Comparison of ENCODE assay signal across 1 cellular context in the genomic region with DNA sequence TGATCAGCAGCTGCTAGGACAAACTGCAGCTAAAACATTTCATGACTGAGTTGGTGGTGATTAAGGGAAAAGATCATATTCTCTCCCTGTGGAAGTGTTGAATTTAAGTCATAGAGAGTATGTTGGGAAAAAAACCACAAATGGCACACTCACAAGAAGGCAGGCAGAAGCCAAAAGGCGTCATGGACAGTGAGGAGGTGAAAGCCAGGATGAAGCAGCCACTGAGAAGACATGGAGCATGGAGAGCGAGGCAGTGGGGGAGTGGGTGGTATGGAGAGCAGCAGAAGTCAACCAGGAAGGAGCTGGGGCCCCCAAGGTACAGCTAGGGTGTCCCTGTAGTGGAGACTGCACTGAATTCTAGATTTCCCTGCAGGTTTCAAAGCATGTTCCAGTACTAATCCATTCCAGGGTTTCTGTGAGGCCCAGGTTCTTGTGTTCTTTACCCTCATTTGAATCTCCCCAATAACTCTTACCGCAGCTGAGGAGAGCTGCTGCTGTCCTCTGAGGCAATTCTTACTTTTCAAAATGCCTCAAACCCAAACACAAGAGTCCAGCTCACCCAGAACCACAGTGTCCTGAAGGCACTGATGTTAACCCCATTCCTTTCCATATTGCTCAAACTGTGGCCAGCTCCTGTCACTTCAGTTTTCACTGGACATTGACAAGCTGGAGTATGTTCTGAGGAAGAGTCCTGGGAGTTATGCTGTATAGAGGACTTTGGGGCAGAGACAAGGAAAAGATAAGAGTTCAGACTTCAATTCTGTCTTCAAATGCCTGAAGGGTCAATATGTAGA.
TF ChIP-seq lines count a peak whose summit lies in the region.

No MANE protein-coding gene starts in this region.

TF ChIP-seq in GM12878, 131 proteins besides CTCF, POLR2A, EP300 and RAD21 (continued from another document and continues in another):
- 0 out of 2 replicates have a peak, but pooled peaks have one; percentile 45 for TF ChIP-seq TCF12 (IDR thresholded peaks at IDR 0.05; ENCODE audit: low read depth, low read length)
- no peak for TF ChIP-seq E2F8 (IDR thresholded peaks at IDR 0.05; ENCODE audit: low read depth, partially characterized antibody)
- 0 out of 2 replicates have a peak, but pooled peaks have one; percentile 22 for TF ChIP-seq YY1 (IDR thresholded peaks at IDR 0.05; ENCODE audit: low read depth, low read length)
- no peak for TF ChIP-seq FOS (IDR thresholded peaks at IDR 0.05; ENCODE audit: borderline replicate concordance, extremely low read depth, insufficient read length)
- no peak for TF ChIP-seq CREM (IDR thresholded peaks at IDR 0.05; ENCODE audit: low read depth)
- no peak for TF ChIP-seq E4F1 (IDR thresholded peaks at IDR 0.05; ENCODE audit: borderline replicate concordance, partially characterized antibody)
- 0 out of 2 replicates have a peak, but pooled peaks have one; percentile 33 for TF ChIP-seq HDGF (IDR thresholded peaks at IDR 0.05)
- TF ChIP-seq IKZF2 (IDR thresholded peaks at IDR 0.05), result peak; percentile 37 to 62
- no peak for TF ChIP-seq NR2C1 (IDR thresholded peaks at IDR 0.05)
- TF ChIP-seq BHLHE40 (IDR thresholded peaks at IDR 0.05; ENCODE audit: borderline replicate concordance in 1 of 2, low read depth in 2 of 2, low read length in 1 of 2), result peak; percentile 19 to 30; a peak in 2 of 4 replicates
- TF ChIP-seq NFXL1 (IDR thresholded peaks at IDR 0.05; ENCODE audit: borderline replicate concordance), result no peak
- TF ChIP-seq, protein P1, sequence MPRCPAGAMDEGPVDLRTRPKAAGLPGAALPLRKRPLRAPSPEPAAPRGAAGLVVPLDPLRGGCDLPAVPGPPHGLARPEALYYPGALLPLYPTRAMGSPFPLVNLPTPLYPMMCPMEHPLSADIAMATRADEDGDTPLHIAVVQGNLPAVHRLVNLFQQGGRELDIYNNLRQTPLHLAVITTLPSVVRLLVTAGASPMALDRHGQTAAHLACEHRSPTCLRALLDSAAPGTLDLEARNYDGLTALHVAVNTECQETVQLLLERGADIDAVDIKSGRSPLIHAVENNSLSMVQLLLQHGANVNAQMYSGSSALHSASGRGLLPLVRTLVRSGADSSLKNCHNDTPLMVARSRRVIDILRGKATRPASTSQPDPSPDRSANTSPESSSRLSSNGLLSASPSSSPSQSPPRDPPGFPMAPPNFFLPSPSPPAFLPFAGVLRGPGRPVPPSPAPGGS (IDR thresholded peaks at IDR 0.05; ENCODE audit: borderline replicate concordance, insufficient read depth, low read depth, low read length, poor library complexity, severe bottlenecking), result no peak
- peak; percentile 48; the same call in 1 of the 2 replicates for TF ChIP-seq MTA3 (IDR thresholded peaks at IDR 0.05; ENCODE audit: borderline replicate concordance, low read length)
- TF ChIP-seq FOXM1 (IDR thresholded peaks at IDR 0.05; ENCODE audit: low read depth, low read length), result no peak
- peak; percentile 83; the same call in 1 of the 2 replicates for TF ChIP-seq ZSCAN29 (IDR thresholded peaks at IDR 0.05)
- no peak for TF ChIP-seq JUND (IDR thresholded peaks at IDR 0.05; ENCODE audit: low read depth, low read length)
- TF ChIP-seq ZNF24 (IDR thresholded peaks at IDR 0.05), result no peak
- TF ChIP-seq, protein P2, sequence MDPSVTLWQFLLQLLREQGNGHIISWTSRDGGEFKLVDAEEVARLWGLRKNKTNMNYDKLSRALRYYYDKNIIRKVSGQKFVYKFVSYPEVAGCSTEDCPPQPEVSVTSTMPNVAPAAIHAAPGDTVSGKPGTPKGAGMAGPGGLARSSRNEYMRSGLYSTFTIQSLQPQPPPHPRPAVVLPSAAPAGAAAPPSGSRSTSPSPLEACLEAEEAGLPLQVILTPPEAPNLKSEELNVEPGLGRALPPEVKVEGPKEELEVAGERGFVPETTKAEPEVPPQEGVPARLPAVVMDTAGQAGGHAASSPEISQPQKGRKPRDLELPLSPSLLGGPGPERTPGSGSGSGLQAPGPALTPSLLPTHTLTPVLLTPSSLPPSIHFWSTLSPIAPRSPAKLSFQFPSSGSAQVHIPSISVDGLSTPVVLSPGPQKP (IDR thresholded peaks at IDR 0.05; ENCODE audit: low read depth, low read length), result no peak
- TF ChIP-seq USF1 (IDR thresholded peaks at IDR 0.05; ENCODE audit: borderline replicate concordance, extremely low read length, insufficient read depth, low read depth, low read length), result no peak
- TF ChIP-seq DPF2 (IDR thresholded peaks at IDR 0.05), result no peak
- peak; percentile 41 for TF ChIP-seq CBFB (IDR thresholded peaks at IDR 0.05; ENCODE audit: low read depth)
- TF ChIP-seq NR2C2 (IDR thresholded peaks at IDR 0.05; ENCODE audit: borderline replicate concordance, control insufficient read depth, insufficient read length, low read depth), result no peak
- TF ChIP-seq EZH2 (IDR thresholded peaks at IDR 0.05; ENCODE audit: borderline replicate concordance, control insufficient read depth, low read depth, low read length), result no peak
- TF ChIP-seq MXI1 (IDR thresholded peaks at IDR 0.05; ENCODE audit: low read depth, low read length), result no peak
- no peak for TF ChIP-seq SUPT20H (IDR thresholded peaks at IDR 0.05; ENCODE audit: borderline replicate concordance, control insufficient read depth, low read depth, low read length)
- TF ChIP-seq, protein P3, sequence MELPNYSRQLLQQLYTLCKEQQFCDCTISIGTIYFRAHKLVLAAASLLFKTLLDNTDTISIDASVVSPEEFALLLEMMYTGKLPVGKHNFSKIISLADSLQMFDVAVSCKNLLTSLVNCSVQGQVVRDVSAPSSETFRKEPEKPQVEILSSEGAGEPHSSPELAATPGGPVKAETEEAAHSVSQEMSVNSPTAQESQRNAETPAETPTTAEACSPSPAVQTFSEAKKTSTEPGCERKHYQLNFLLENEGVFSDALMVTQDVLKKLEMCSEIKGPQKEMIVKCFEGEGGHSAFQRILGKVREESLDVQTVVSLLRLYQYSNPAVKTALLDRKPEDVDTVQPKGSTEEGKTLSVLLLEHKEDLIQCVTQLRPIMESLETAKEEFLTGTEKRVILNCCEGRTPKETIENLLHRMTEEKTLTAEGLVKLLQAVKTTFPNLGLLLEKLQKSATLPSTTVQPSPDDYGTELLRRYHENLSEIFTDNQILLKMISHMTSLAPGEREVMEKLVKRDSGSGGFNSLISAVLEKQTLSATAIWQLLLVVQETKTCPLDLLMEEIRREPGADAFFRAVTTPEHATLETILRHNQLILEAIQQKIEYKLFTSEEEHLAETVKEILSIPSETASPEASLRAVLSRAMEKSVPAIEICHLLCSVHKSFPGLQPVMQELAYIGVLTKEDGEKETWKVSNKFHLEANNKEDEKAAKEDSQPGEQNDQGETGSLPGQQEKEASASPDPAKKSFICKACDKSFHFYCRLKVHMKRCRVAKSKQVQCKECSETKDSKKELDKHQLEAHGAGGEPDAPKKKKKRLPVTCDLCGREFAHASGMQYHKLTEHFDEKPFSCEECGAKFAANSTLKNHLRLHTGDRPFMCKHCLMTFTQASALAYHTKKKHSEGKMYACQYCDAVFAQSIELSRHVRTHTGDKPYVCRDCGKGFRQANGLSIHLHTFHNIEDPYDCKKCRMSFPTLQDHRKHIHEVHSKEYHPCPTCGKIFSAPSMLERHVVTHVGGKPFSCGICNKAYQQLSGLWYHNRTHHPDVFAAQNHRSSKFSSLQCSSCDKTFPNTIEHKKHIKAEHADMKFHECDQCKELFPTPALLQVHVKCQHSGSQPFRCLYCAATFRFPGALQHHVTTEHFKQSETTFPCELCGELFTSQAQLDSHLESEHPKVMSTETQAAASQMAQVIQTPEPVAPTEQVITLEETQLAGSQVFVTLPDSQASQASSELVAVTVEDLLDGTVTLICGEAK (IDR thresholded peaks at IDR 0.05; ENCODE audit: borderline replicate concordance), result peak; percentile 47; the same call in 1 of the 2 replicates
- no peak for TF ChIP-seq ZZZ3 (IDR thresholded peaks at IDR 0.05; ENCODE audit: control insufficient read depth, insufficient read length, low read depth)
- TF ChIP-seq, protein P4, sequence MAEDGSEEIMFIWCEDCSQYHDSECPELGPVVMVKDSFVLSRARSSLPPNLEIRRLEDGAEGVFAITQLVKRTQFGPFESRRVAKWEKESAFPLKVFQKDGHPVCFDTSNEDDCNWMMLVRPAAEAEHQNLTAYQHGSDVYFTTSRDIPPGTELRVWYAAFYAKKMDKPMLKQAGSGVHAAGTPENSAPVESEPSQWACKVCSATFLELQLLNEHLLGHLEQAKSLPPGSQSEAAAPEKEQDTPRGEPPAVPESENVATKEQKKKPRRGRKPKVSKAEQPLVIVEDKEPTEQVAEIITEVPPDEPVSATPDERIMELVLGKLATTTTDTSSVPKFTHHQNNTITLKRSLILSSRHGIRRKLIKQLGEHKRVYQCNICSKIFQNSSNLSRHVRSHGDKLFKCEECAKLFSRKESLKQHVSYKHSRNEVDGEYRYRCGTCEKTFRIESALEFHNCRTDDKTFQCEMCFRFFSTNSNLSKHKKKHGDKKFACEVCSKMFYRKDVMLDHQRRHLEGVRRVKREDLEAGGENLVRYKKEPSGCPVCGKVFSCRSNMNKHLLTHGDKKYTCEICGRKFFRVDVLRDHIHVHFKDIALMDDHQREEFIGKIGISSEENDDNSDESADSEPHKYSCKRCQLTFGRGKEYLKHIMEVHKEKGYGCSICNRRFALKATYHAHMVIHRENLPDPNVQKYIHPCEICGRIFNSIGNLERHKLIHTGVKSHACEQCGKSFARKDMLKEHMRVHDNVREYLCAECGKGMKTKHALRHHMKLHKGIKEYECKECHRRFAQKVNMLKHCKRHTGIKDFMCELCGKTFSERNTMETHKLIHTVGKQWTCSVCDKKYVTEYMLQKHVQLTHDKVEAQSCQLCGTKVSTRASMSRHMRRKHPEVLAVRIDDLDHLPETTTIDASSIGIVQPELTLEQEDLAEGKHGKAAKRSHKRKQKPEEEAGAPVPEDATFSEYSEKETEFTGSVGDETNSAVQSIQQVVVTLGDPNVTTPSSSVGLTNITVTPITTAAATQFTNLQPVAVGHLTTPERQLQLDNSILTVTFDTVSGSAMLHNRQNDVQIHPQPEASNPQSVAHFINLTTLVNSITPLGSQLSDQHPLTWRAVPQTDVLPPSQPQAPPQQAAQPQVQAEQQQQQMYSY (CRISPR knock-in tag; IDR thresholded peaks at IDR 0.05), result no peak
- TF ChIP-seq KDM1A (IDR thresholded peaks at IDR 0.05; ENCODE audit: borderline replicate concordance), result no peak
- TF ChIP-seq SRF (IDR thresholded peaks at IDR 0.05; ENCODE audit: low read depth in 2 of 2, low read length in 2 of 2), result no peak
- no peak for TF ChIP-seq MEF2B (IDR thresholded peaks at IDR 0.05; ENCODE audit: partially characterized antibody, poor library complexity, severe bottlenecking)
- TF ChIP-seq, protein P5, sequence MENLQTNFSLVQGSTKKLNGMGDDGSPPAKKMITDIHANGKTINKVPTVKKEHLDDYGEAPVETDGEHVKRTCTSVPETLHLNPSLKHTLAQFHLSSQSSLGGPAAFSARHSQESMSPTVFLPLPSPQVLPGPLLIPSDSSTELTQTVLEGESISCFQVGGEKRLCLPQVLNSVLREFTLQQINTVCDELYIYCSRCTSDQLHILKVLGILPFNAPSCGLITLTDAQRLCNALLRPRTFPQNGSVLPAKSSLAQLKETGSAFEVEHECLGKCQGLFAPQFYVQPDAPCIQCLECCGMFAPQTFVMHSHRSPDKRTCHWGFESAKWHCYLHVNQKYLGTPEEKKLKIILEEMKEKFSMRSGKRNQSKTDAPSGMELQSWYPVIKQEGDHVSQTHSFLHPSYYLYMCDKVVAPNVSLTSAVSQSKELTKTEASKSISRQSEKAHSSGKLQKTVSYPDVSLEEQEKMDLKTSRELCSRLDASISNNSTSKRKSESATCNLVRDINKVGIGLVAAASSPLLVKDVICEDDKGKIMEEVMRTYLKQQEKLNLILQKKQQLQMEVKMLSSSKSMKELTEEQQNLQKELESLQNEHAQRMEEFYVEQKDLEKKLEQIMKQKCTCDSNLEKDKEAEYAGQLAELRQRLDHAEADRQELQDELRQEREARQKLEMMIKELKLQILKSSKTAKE (IDR thresholded peaks at IDR 0.05; ENCODE audit: low read depth, poor library complexity, severe bottlenecking), result no peak
- 0 out of 2 replicates have a peak, but pooled peaks have one; percentile 27 for TF ChIP-seq TAF1 (IDR thresholded peaks at IDR 0.05; ENCODE audit: borderline replicate concordance, low read depth, low read length)
- no peak for TF ChIP-seq NFYA (IDR thresholded peaks at IDR 0.05; ENCODE audit: borderline replicate concordance, low read depth, low read length)
- TF ChIP-seq POLR2AphosphoS2 (IDR thresholded peaks at IDR 0.05; ENCODE audit: low read depth, low read length), result no peak
